ENCODE assay signal across 16 cellular contexts in genomic region chr9:35716236-35716635, GRCh38. TPM values are rescaled to one million over a fixed set of nuclear protein-coding genes. Genes with fewer than 3 reads are reported as not detected.
DNase-seq lines count a peak whose midpoint lies in the region; ATAC-seq, FAIRE-seq and TF ChIP-seq lines count a peak whose summit lies in the region.
"Had no signal": no experiment of that assay in that cellular context is flagged by ENCODE, and none has a peak within 500 bp of the region (broad histone marks: within the 10 kb centered on the region; RNA-seq: fewer than 3 reads in every experiment).

No MANE protein-coding gene starts in this region.

- TF ChIP-seq POLR2A in HepG2 (IDR thresholded peaks at IDR 0.05; ENCODE audit: insufficient read depth in 1 of 2, low read depth in 2 of 2, low read length in 2 of 2): no peak
- TF ChIP-seq POLR2A in right lobe of liver (IDR thresholded peaks at IDR 0.05): no peak
- no peak for TF ChIP-seq POLR2A in H54 (IDR thresholded peaks at IDR 0.05; ENCODE audit: low read depth, low read length)
- no peak for TF ChIP-seq POLR2A in adrenal gland (IDR thresholded peaks at IDR 0.05)

- H3K27me3 Mint-ChIP-seq in astrocyte (ENCODE audit: low read depth, unreplicated experiment): no peaks in the 10 kb centered on the region
- peaks cover 0 to 5% (median 2%) of the 10 kb centered on the region in 3 donors for H3K27me3 Mint-ChIP-seq in immature natural killer cell (ENCODE audit: low read depth in 3 of 3)

- no peaks in the 10 kb centered on the region for H3K27me3 ChIP-seq in HepG2 (ENCODE audit: control insufficient read depth in 1 of 2, insufficient read depth in 2 of 2, low read length in 2 of 2)
- H3K27me3 ChIP-seq in right lobe of liver: no peaks in the 10 kb centered on the region
- no peaks in the 10 kb centered on the region for H3K27me3 ChIP-seq in astrocyte (ENCODE audit: insufficient read depth, low read length)
- H3K27me3 ChIP-seq in adrenal gland: no peaks in the 10 kb centered on the region
- H3K27me3 ChIP-seq: neural progenitor cell, spleen had no signal

- CTCF ChIA-PET in HepG2 (lab: Yijun Ruan, JAX; ENCODE audit: low intra/inter-chr PET ratio, low total read pairs): no interaction called here

- no peak overlapping the region for H3K4me2 ChIP-seq in HepG2 (ENCODE audit: low read depth, low read length)
- no peak overlapping the region for H3K4me2 ChIP-seq in astrocyte (ENCODE audit: low read length)
- H3K4me2 ChIP-seq: neural progenitor cell had no signal

- ATAC-seq in HepG2 (peak; percentile 29), right lobe of liver (no peak), GM21360 (IDR thresholded peaks at IDR 0.05; ENCODE audit: unreplicated experiment) (no peak)

- TF ChIP-seq EP300 in HepG2 (IDR thresholded peaks at IDR 0.05; ENCODE audit: low read depth in 2 of 2, low read length in 2 of 2) (no peak), HepG2 (CRISPR knock-in tag; IDR thresholded peaks at IDR 0.05; ENCODE audit: borderline replicate concordance) (no peak)

- H3K4me1 Mint-ChIP-seq in astrocyte (ENCODE audit: low read depth, unreplicated experiment): peaks cover 12% of the 10 kb centered on the region
- H3K4me1 Mint-ChIP-seq in immature natural killer cell: no peaks in the 10 kb centered on the region
- H3K4me1 Mint-ChIP-seq: neural progenitor cell had no signal

- no peaks in the 10 kb centered on the region for H3K4me1 ChIP-seq in HepG2 (ENCODE audit: insufficient read depth, low read length)
- H3K4me1 ChIP-seq in right lobe of liver: no peaks in the 10 kb centered on the region
- H3K4me1 ChIP-seq in astrocyte (ENCODE audit: insufficient read depth, low read length): no peaks in the 10 kb centered on the region
- H3K4me1 ChIP-seq in adrenal gland (replicated peaks in 1 of 2): no peaks in the 10 kb centered on the region
- H3K4me1 ChIP-seq: neural progenitor cell had no signal

- no peaks in the 10 kb centered on the region for H4K20me1 ChIP-seq in HepG2 (ENCODE audit: insufficient read depth, low read length)
- peaks cover 98% of the 10 kb centered on the region for H4K20me1 ChIP-seq in astrocyte (ENCODE audit: insufficient read depth, low read length)

- DNase-seq in HepG2 (ENCODE audit: low spot score) (no peak), right lobe of liver (no peak), astrocyte (ENCODE audit: low read depth) (no peak), immature natural killer cell (no peak), H54 (ENCODE audit: insufficient read length, low spot score) (no peak), adrenal gland (no peak), GM13977 (ENCODE audit: low spot score) (no peak)
- DNase-seq: activated CD4-positive, alpha-beta T cell treated with anti-CD3 and anti-CD28 coated beads, Interleukin-2, amount 50 U/mL, for 48 hours; activated naive CD4-positive, alpha-beta T cell; dermis blood vessel endothelial cell; GDM1; KG1; NCI-H2171; spleen had no signal

- no peak for FAIRE-seq in HepG2 (lab: Jason Lieb, UNC)
- no peak for FAIRE-seq in astrocyte (lab: Jason Lieb, UNC)
- FAIRE-seq in H54 (lab: Jason Lieb, UNC): no peak

- H3K36me3 Mint-ChIP-seq in astrocyte (ENCODE audit: low read depth, unreplicated experiment) (peaks cover 36% of the 10 kb centered on the region), immature natural killer cell (peaks cover 32 to 69% (median 35%) of the 10 kb centered on the region in 3 donors)

- H3K79me2 ChIP-seq in HepG2 (ENCODE audit: insufficient read depth, low read length) (no peaks in the 10 kb centered on the region), astrocyte (ENCODE audit: insufficient read depth, low read length) (peaks cover 85% of the 10 kb centered on the region)

- POLR2A ChIA-PET in HepG2 (lab: Yijun Ruan, JAX): interaction anchor here (1.9 kb wide), 1 partner anchor 11 kb away, joined by 9 read pairs; no protein-coding TSS in a partner anchor

- intact Hi-C loops in HepG2 (cut with micrococcal nuclease; ENCODE audit: unreplicated experiment) (no loop called here), right lobe of liver (cut with DNase I) (no loop called here), adrenal gland (cut with DNase I) (no loop called here)

- no peak overlapping the region for H3K4me3 ChIP-seq in HepG2 (replicated peaks in 1 of 3; ENCODE audit: insufficient read depth in 1 of 3, low read depth in 2 of 3, low read length in 3 of 3)
- H3K4me3 ChIP-seq in right lobe of liver: no peak overlapping the region
- H3K4me3 ChIP-seq in astrocyte (ENCODE audit: insufficient read depth, low read depth, low read length): no peak overlapping the region
- no peak overlapping the region for H3K4me3 ChIP-seq in adrenal gland
- H3K4me3 ChIP-seq: neural progenitor cell, spleen had no signal

- no TSS peak for BruUV-seq in HepG2 (replicated peaks; lab: Mats Ljungman, UMichigan)

- 98% methylated on average over 4 of the region's 4 CpGs for WGBS in HepG2 (ENCODE audit: low lambda C conversion rate)
- 50% methylated on average over 1 of the region's 4 CpGs for WGBS in right lobe of liver (ENCODE audit: insufficient coverage, low coverage, low lambda C conversion rate, missing lambda C conversion rate)
- WGBS in adrenal gland, 4 donors: 67 to 72% (median 70%) methylated on average over 4 of the region's 4 CpGs

- H3K9me3 ChIP-seq in HepG2 (ENCODE audit: low read length) (no peaks in the 10 kb centered on the region), right lobe of liver (no peaks in the 10 kb centered on the region), astrocyte (ENCODE audit: insufficient read depth, low read depth, low read length) (no peaks in the 10 kb centered on the region), adrenal gland (replicated peaks in 1 of 3) (no peaks in the 10 kb centered on the region)
- H3K9me3 ChIP-seq: spleen had no signal

- H2AFZ ChIP-seq in HepG2 (ENCODE audit: low read length) (no peak overlapping the region), astrocyte (ENCODE audit: low read depth, low read length) (no peak overlapping the region)
- H2AFZ ChIP-seq: neural progenitor cell had no signal

- no peak for TF ChIP-seq CTCF in HepG2 (CRISPR knock-in tag; IDR thresholded peaks at IDR 0.05)
- no peak for TF ChIP-seq CTCF in right lobe of liver (IDR thresholded peaks at IDR 0.05)
- TF ChIP-seq CTCF in astrocyte (IDR thresholded peaks at IDR 0.05; ENCODE audit: insufficient read depth, low read depth, low read length): no peak
- peak in 2 of 6 experiments; percentile 14 to 19 for TF ChIP-seq CTCF in adrenal gland (IDR thresholded peaks at IDR 0.05)
- TF ChIP-seq CTCF in GM13977 (IDR thresholded peaks at IDR 0.05; ENCODE audit: extremely low read depth, insufficient read depth, missing control alignments): no peak

- no peak overlapping the region for H3K9ac ChIP-seq in HepG2 (ENCODE audit: insufficient read depth, low read depth, low read length)
- H3K9ac ChIP-seq in astrocyte (ENCODE audit: low read length): no peak overlapping the region
- H3K9ac ChIP-seq: neural progenitor cell had no signal

- in situ Hi-C loops in HepG2 (cut with HindIII; ENCODE audit: extremely low pct_ligation_motif_present, low pct_unique_long_range_greater_than_20kb): no loop called here
- in situ Hi-C loops in GM13977 (cut with MboI; ENCODE audit: low pct_unique_long_range_greater_than_20kb, low sequenced_read_pairs, unreplicated experiment): no loop called here

- peak overlapping the region; percentile 54 for H3K4me3 Mint-ChIP-seq in astrocyte (ENCODE audit: unreplicated experiment)
- no peak overlapping the region for H3K4me3 Mint-ChIP-seq in immature natural killer cell
- H3K4me3 Mint-ChIP-seq: neural progenitor cell had no signal

- H3K9me3 Mint-ChIP-seq in astrocyte (ENCODE audit: unreplicated experiment): no peaks in the 10 kb centered on the region
- H3K9me3 Mint-ChIP-seq in immature natural killer cell: no peaks in the 10 kb centered on the region
- H3K9me3 Mint-ChIP-seq: neural progenitor cell had no signal

- no peak for TF ChIP-seq RAD21 in HepG2 (CRISPR knock-in tag; IDR thresholded peaks at IDR 0.05)

- H3K27ac Mint-ChIP-seq in astrocyte (ENCODE audit: unreplicated experiment) (peak overlapping the region; percentile 85), immature natural killer cell (peak overlapping the region in 5 of 6 donors; percentile 36 to 78 (median 74))
- H3K27ac Mint-ChIP-seq: neural progenitor cell had no signal

- no peak overlapping the region for H3K27ac ChIP-seq in HepG2 (ENCODE audit: extremely low read length, insufficient read depth, low read length)
- H3K27ac ChIP-seq in right lobe of liver: no peak overlapping the region
- no peak overlapping the region for H3K27ac ChIP-seq in astrocyte (ENCODE audit: low read depth, low read length)
- H3K27ac ChIP-seq in adrenal gland: no peak overlapping the region
- H3K27ac ChIP-seq: neural progenitor cell had no signal

- H3K36me3 ChIP-seq in HepG2 (replicated peaks in 1 of 2; ENCODE audit: control insufficient read depth in 1 of 2, insufficient read depth in 2 of 2, low read length in 2 of 2) (peaks cover 61 to 96% of the 10 kb centered on the region in 2 experiments), right lobe of liver (peaks cover 66 to 100% (median 83%) of the 10 kb centered on the region in 4 donors), astrocyte (ENCODE audit: insufficient read depth, low read length) (peaks cover 92% of the 10 kb centered on the region), adrenal gland (replicated peaks in 1 of 2) (peaks cover 0 to 100% of the 10 kb centered on the region in 2 donors)
- H3K36me3 ChIP-seq: neural progenitor cell had no signal

RNA-seq across cellular contexts. Expression of gene TLN1, which starts 15.8 kb away (rescaled TPM):
- total RNA-seq in HepG2 (2016; rRNA removed; fragmentation: Illumina TruSeq; extraction: Trizol): 51.8 and 53.7 TPM in 2 replicates
- total RNA-seq in HepG2 (2016; cell fraction: cytosol; rRNA removed; fragmentation: Illumina TruSeq; extraction: Trizol; ENCODE audit: low read depth): 5.4 and 5.6 TPM in 2 replicates
- 48.7 and 53.6 TPM in 2 replicates for total RNA-seq in HepG2 (2016; cell fraction: insoluble cytoplasmic fraction; rRNA removed; fragmentation: Illumina TruSeq; extraction: Trizol)
- total RNA-seq in HepG2 (2016; cell fraction: membrane; rRNA removed; fragmentation: Illumina TruSeq; extraction: Trizol): 16.4 and 17.1 TPM in 2 replicates
- 44.1 and 46.3 TPM in 2 replicates for total RNA-seq in HepG2 (2016; cell fraction: nucleus; rRNA removed; fragmentation: Illumina TruSeq; extraction: Trizol)
- polyA plus RNA-seq in HepG2 (2011; rRNA removed): 35.2 and 52.6 TPM in 2 replicates
- 26.4 and 37.0 TPM in 2 replicates for polyA plus RNA-seq in HepG2 (2011; cell fraction: cytosol; rRNA removed)
- polyA plus RNA-seq in HepG2 (2011; cell fraction: nucleus; rRNA removed): 60.2 and 61.4 TPM in 2 replicates
- polyA plus RNA-seq in HepG2 (2012): 37.0 and 57.6 TPM in 2 replicates
- 3.2 and 3.6 TPM in 2 replicates for polyA plus RNA-seq in HepG2 (2016; cell fraction: cytosol; fragmentation: Illumina TruSeq; extraction: Trizol; ENCODE audit: low read depth)
- polyA plus RNA-seq in HepG2 (2016; cell fraction: insoluble cytoplasmic fraction; fragmentation: Illumina TruSeq; extraction: Trizol; ENCODE audit: low read depth): 38.8 and 63.9 TPM in 2 replicates
- 5.7 and 8.6 TPM in 2 replicates for polyA plus RNA-seq in HepG2 (2016; cell fraction: membrane; fragmentation: Illumina TruSeq; extraction: Trizol; ENCODE audit: low read depth)
- polyA plus RNA-seq in HepG2 (2016; cell fraction: nucleus; fragmentation: Illumina TruSeq; extraction: Trizol; ENCODE audit: insufficient read depth, low read depth): 55.3 and 65.8 TPM in 2 replicates
- 166 and 414 TPM in 2 replicates for polyA minus RNA-seq in HepG2 (2011; rRNA and poly(A)+ RNA removed; ENCODE audit: low replicate concordance)
- 120 and 167 TPM in 2 replicates for polyA minus RNA-seq in HepG2 (2011; cell fraction: cytosol; rRNA and poly(A)+ RNA removed)
- polyA minus RNA-seq in HepG2 (2011; cell fraction: nucleus; rRNA and poly(A)+ RNA removed): 38.1 and 53.7 TPM in 2 replicates
- 100 to 1,000 TPM; 103 to 168 (median 128) TPM for total RNA-seq in right lobe of liver
- 518 and 525 TPM in 2 replicates for total RNA-seq in astrocyte
- polyA plus RNA-seq in immature natural killer cell: 100 to 1,000 TPM in 1 of 3 donors, 10 to 100 TPM in 2; 21.4 to 260 (median 61.5) TPM
- 100 to 1,000 TPM; 269 to 565 (median 372) TPM for total RNA-seq in adrenal gland
- 100 to 1,000 TPM; 165 to 232 (median 178) TPM for polyA plus RNA-seq in adrenal gland

RNA-seq across cellular contexts. Expression of gene CREB3, which starts 16.2 kb away (rescaled TPM):
- total RNA-seq in HepG2 (2016; rRNA removed; fragmentation: Illumina TruSeq; extraction: Trizol): 32.2 and 34.2 TPM in 2 replicates
- total RNA-seq in HepG2 (2016; cell fraction: cytosol; rRNA removed; fragmentation: Illumina TruSeq; extraction: Trizol; ENCODE audit: low read depth): 16.4 and 24.8 TPM in 2 replicates
- 35.0 and 35.4 TPM in 2 replicates for total RNA-seq in HepG2 (2016; cell fraction: insoluble cytoplasmic fraction; rRNA removed; fragmentation: Illumina TruSeq; extraction: Trizol)
- total RNA-seq in HepG2 (2016; cell fraction: membrane; rRNA removed; fragmentation: Illumina TruSeq; extraction: Trizol): 29.8 and 43.4 TPM in 2 replicates
- total RNA-seq in HepG2 (2016; cell fraction: nucleus; rRNA removed; fragmentation: Illumina TruSeq; extraction: Trizol): 19.0 and 22.6 TPM in 2 replicates
- 11.1 and 13.5 TPM in 2 replicates for polyA plus RNA-seq in HepG2 (2011; rRNA removed)
- 12.6 and 15.2 TPM in 2 replicates for polyA plus RNA-seq in HepG2 (2011; cell fraction: cytosol; rRNA removed)
- polyA plus RNA-seq in HepG2 (2011; cell fraction: nucleus; rRNA removed): 15.5 and 16.6 TPM in 2 replicates
- 12.3 and 13.3 TPM in 2 replicates for polyA plus RNA-seq in HepG2 (2012)
- polyA plus RNA-seq in HepG2 (2016; cell fraction: cytosol; fragmentation: Illumina TruSeq; extraction: Trizol; ENCODE audit: low read depth): 16.3 and 25.4 TPM in 2 replicates
- polyA plus RNA-seq in HepG2 (2016; cell fraction: insoluble cytoplasmic fraction; fragmentation: Illumina TruSeq; extraction: Trizol; ENCODE audit: low read depth): 29.0 and 30.9 TPM in 2 replicates
- 26.7 and 33.7 TPM in 2 replicates for polyA plus RNA-seq in HepG2 (2016; cell fraction: membrane; fragmentation: Illumina TruSeq; extraction: Trizol; ENCODE audit: low read depth)
- polyA plus RNA-seq in HepG2 (2016; cell fraction: nucleus; fragmentation: Illumina TruSeq; extraction: Trizol; ENCODE audit: insufficient read depth, low read depth): 27.3 and 30.5 TPM in 2 replicates
- polyA minus RNA-seq in HepG2 (2011; rRNA and poly(A)+ RNA removed; ENCODE audit: low replicate concordance): 14.5 and 21.8 TPM in 2 replicates
- 5.1 and 6.9 TPM in 2 replicates for polyA minus RNA-seq in HepG2 (2011; cell fraction: cytosol; rRNA and poly(A)+ RNA removed)
- polyA minus RNA-seq in HepG2 (2011; cell fraction: nucleus; rRNA and poly(A)+ RNA removed): 9.9 and 11.1 TPM in 2 replicates
- total RNA-seq in right lobe of liver: 10 to 100 TPM; 12.1 to 35.2 (median 17.8) TPM
- 80.3 and 84.1 TPM in 2 replicates for total RNA-seq in astrocyte
- polyA plus RNA-seq in immature natural killer cell: 10 to 100 TPM; 47.8 to 59.3 (median 50.0) TPM
- 100 to 1,000 TPM in 1 of 8 donors, 10 to 100 TPM in 7; 47.0 to 142 (median 59.0) TPM for total RNA-seq in adrenal gland
- 100 to 1,000 TPM in 1 of 3 donors, 10 to 100 TPM in 2; 47.6 to 113 (median 52.0) TPM for polyA plus RNA-seq in adrenal gland

RNA-seq across cellular contexts. Expression of gene TPM2, which starts 26.5 kb away (rescaled TPM):
- 0.20 and 3.1 TPM in 2 replicates for total RNA-seq in HepG2 (2016; rRNA removed; fragmentation: Illumina TruSeq; extraction: Trizol)
- total RNA-seq in HepG2 (2016; cell fraction: cytosol; rRNA removed; fragmentation: Illumina TruSeq; extraction: Trizol; ENCODE audit: low read depth): 0.61 and 0.71 TPM in 2 replicates
- 0.25 and 3.2 TPM in 2 replicates for total RNA-seq in HepG2 (2016; cell fraction: insoluble cytoplasmic fraction; rRNA removed; fragmentation: Illumina TruSeq; extraction: Trizol)
- total RNA-seq in HepG2 (2016; cell fraction: membrane; rRNA removed; fragmentation: Illumina TruSeq; extraction: Trizol): 0.28 and 0.31 TPM in 2 replicates
- total RNA-seq in HepG2 (2016; cell fraction: nucleus; rRNA removed; fragmentation: Illumina TruSeq; extraction: Trizol): 2.5 and 3.7 TPM in 2 replicates
- 10.7 and 11.4 TPM in 2 replicates for polyA plus RNA-seq in HepG2 (2011; rRNA removed)
- 1.2 and 1.3 TPM in 2 replicates for polyA plus RNA-seq in HepG2 (2011; cell fraction: cytosol; rRNA removed)
- 178 and 189 TPM in 2 replicates for polyA plus RNA-seq in HepG2 (2011; cell fraction: nucleus; rRNA removed)
- 21.8 and 22.6 TPM in 2 replicates for polyA plus RNA-seq in HepG2 (2012)
- polyA plus RNA-seq in HepG2 (2016; cell fraction: cytosol; fragmentation: Illumina TruSeq; extraction: Trizol; ENCODE audit: low read depth): 0.17 and 0.26 TPM in 2 replicates
- polyA plus RNA-seq in HepG2 (2016; cell fraction: insoluble cytoplasmic fraction; fragmentation: Illumina TruSeq; extraction: Trizol; ENCODE audit: low read depth): 0.66 TPM in 2 replicates
- polyA plus RNA-seq in HepG2 (2016; cell fraction: membrane; fragmentation: Illumina TruSeq; extraction: Trizol; ENCODE audit: low read depth): 0.22 and 0.23 TPM in 2 replicates
- polyA plus RNA-seq in HepG2 (2016; cell fraction: nucleus; fragmentation: Illumina TruSeq; extraction: Trizol; ENCODE audit: insufficient read depth, low read depth): 23.2 and 23.6 TPM in 2 replicates
- polyA minus RNA-seq in HepG2 (2011; rRNA and poly(A)+ RNA removed; ENCODE audit: low replicate concordance): 1.2 and 49.0 TPM in 2 replicates
- 0.97 and 1.4 TPM in 2 replicates for polyA minus RNA-seq in HepG2 (2011; cell fraction: cytosol; rRNA and poly(A)+ RNA removed)
- 8.1 and 10.1 TPM in 2 replicates for polyA minus RNA-seq in HepG2 (2011; cell fraction: nucleus; rRNA and poly(A)+ RNA removed)
- 10 to 100 TPM in 4 of 6 experiments, 1 to 10 TPM in 2; 4.7 to 23.3 (median 12.4) TPM for total RNA-seq in right lobe of liver
- 1,947 and 2,001 TPM in 2 replicates for total RNA-seq in astrocyte
- polyA plus RNA-seq in immature natural killer cell: under 1 TPM in 1 of 3 donors, not detected in 2; 0.28 TPM
- total RNA-seq in adrenal gland: 100 to 1,000 TPM; 188 to 654 (median 359) TPM
- polyA plus RNA-seq in adrenal gland: 1,000 to 10,000 TPM in 2 of 3 donors, 100 to 1,000 TPM in 1; 462 to 1,472 (median 1,350) TPM

RNA-seq across cellular contexts. Expression of gene GBA2, which starts 32.8 kb away (rescaled TPM):
- total RNA-seq in HepG2 (2016; rRNA removed; fragmentation: Illumina TruSeq; extraction: Trizol) (24.4 and 37.5 TPM in 2 replicates), right lobe of liver (10 to 100 TPM; 29.5 to 53.7 (median 35.2) TPM), astrocyte (38.3 and 42.5 TPM in 2 replicates), adrenal gland (10 to 100 TPM; 28.5 to 74.5 (median 52.6) TPM)
- 11.1 and 11.7 TPM in 2 replicates for total RNA-seq in HepG2 (2016; cell fraction: cytosol; rRNA removed; fragmentation: Illumina TruSeq; extraction: Trizol; ENCODE audit: low read depth)
- total RNA-seq in HepG2 (2016; cell fraction: insoluble cytoplasmic fraction; rRNA removed; fragmentation: Illumina TruSeq; extraction: Trizol): 21.2 and 40.4 TPM in 2 replicates
- total RNA-seq in HepG2 (2016; cell fraction: membrane; rRNA removed; fragmentation: Illumina TruSeq; extraction: Trizol): 27.6 and 27.8 TPM in 2 replicates
- 70.2 and 71.7 TPM in 2 replicates for total RNA-seq in HepG2 (2016; cell fraction: nucleus; rRNA removed; fragmentation: Illumina TruSeq; extraction: Trizol)
- polyA plus RNA-seq in HepG2 (2011; rRNA removed) (86.1 and 96.9 TPM in 2 replicates), immature natural killer cell (10 to 100 TPM; 20.3 to 43.3 (median 37.4) TPM), adrenal gland (10 to 100 TPM; 42.4 to 84.8 (median 79.0) TPM)
- polyA plus RNA-seq in HepG2 (2011; cell fraction: cytosol; rRNA removed): 54.1 and 58.1 TPM in 2 replicates
- polyA plus RNA-seq in HepG2 (2011; cell fraction: nucleus; rRNA removed): 385 and 395 TPM in 2 replicates
- polyA plus RNA-seq in HepG2 (2012): 50.0 and 65.4 TPM in 2 replicates
- 10.5 and 11.2 TPM in 2 replicates for polyA plus RNA-seq in HepG2 (2016; cell fraction: cytosol; fragmentation: Illumina TruSeq; extraction: Trizol; ENCODE audit: low read depth)
- polyA plus RNA-seq in HepG2 (2016; cell fraction: insoluble cytoplasmic fraction; fragmentation: Illumina TruSeq; extraction: Trizol; ENCODE audit: low read depth): 21.6 and 24.7 TPM in 2 replicates
- 23.2 and 23.4 TPM in 2 replicates for polyA plus RNA-seq in HepG2 (2016; cell fraction: membrane; fragmentation: Illumina TruSeq; extraction: Trizol; ENCODE audit: low read depth)
- polyA plus RNA-seq in HepG2 (2016; cell fraction: nucleus; fragmentation: Illumina TruSeq; extraction: Trizol; ENCODE audit: insufficient read depth, low read depth): 145 and 166 TPM in 2 replicates
- polyA minus RNA-seq in HepG2 (2011; rRNA and poly(A)+ RNA removed; ENCODE audit: low replicate concordance): 62.6 and 136 TPM in 2 replicates
- 24.7 and 24.9 TPM in 2 replicates for polyA minus RNA-seq in HepG2 (2011; cell fraction: cytosol; rRNA and poly(A)+ RNA removed)
- polyA minus RNA-seq in HepG2 (2011; cell fraction: nucleus; rRNA and poly(A)+ RNA removed): 155 and 168 TPM in 2 replicates

RNA-seq across cellular contexts. Expression of gene RGP1, which starts 32.9 kb away (rescaled TPM):
- total RNA-seq in HepG2 (2016; rRNA removed; fragmentation: Illumina TruSeq; extraction: Trizol) (12.6 and 12.7 TPM in 2 replicates), right lobe of liver (10 to 100 TPM in 5 of 6 experiments, 1 to 10 TPM in 1; 9.5 to 13.0 (median 11.4) TPM), astrocyte (27.2 and 30.0 TPM in 2 replicates), adrenal gland (10 to 100 TPM; 17.1 to 41.2 (median 28.9) TPM)
- 1.6 and 1.9 TPM in 2 replicates for total RNA-seq in HepG2 (2016; cell fraction: cytosol; rRNA removed; fragmentation: Illumina TruSeq; extraction: Trizol; ENCODE audit: low read depth)
- 10.9 and 13.5 TPM in 2 replicates for total RNA-seq in HepG2 (2016; cell fraction: insoluble cytoplasmic fraction; rRNA removed; fragmentation: Illumina TruSeq; extraction: Trizol)
- 7.5 and 7.7 TPM in 2 replicates for total RNA-seq in HepG2 (2016; cell fraction: membrane; rRNA removed; fragmentation: Illumina TruSeq; extraction: Trizol)
- total RNA-seq in HepG2 (2016; cell fraction: nucleus; rRNA removed; fragmentation: Illumina TruSeq; extraction: Trizol): 9.8 and 10.7 TPM in 2 replicates
- polyA plus RNA-seq in HepG2 (2011; rRNA removed) (18.7 and 21.0 TPM in 2 replicates), immature natural killer cell (10 to 100 TPM in 1 of 3 donors, 1 to 10 TPM in 2; 5.4 to 10.6 (median 8.2) TPM), adrenal gland (10 to 100 TPM in 2 of 3 donors, 1 to 10 TPM in 1; 6.4 to 24.7 (median 13.5) TPM)
- polyA plus RNA-seq in HepG2 (2011; cell fraction: cytosol; rRNA removed): 13.4 and 13.5 TPM in 2 replicates
- 31.7 and 33.0 TPM in 2 replicates for polyA plus RNA-seq in HepG2 (2011; cell fraction: nucleus; rRNA removed)
- 10.9 TPM in 2 replicates for polyA plus RNA-seq in HepG2 (2012)
- polyA plus RNA-seq in HepG2 (2016; cell fraction: cytosol; fragmentation: Illumina TruSeq; extraction: Trizol; ENCODE audit: low read depth): 3.5 and 3.8 TPM in 2 replicates
- polyA plus RNA-seq in HepG2 (2016; cell fraction: insoluble cytoplasmic fraction; fragmentation: Illumina TruSeq; extraction: Trizol; ENCODE audit: low read depth): 9.5 and 11.3 TPM in 2 replicates
- polyA plus RNA-seq in HepG2 (2016; cell fraction: membrane; fragmentation: Illumina TruSeq; extraction: Trizol; ENCODE audit: low read depth): 5.6 TPM in 2 replicates
- polyA plus RNA-seq in HepG2 (2016; cell fraction: nucleus; fragmentation: Illumina TruSeq; extraction: Trizol; ENCODE audit: insufficient read depth, low read depth): 14.0 and 14.1 TPM in 2 replicates
- 32.1 and 35.8 TPM in 2 replicates for polyA minus RNA-seq in HepG2 (2011; rRNA and poly(A)+ RNA removed; ENCODE audit: low replicate concordance)
- polyA minus RNA-seq in HepG2 (2011; cell fraction: cytosol; rRNA and poly(A)+ RNA removed): 8.6 and 10.3 TPM in 2 replicates
- 13.1 and 16.8 TPM in 2 replicates for polyA minus RNA-seq in HepG2 (2011; cell fraction: nucleus; rRNA and poly(A)+ RNA removed)

Comparison
In these comparisons a context has a peak if more than half of its experiments do, and no peak if none do; other contexts are left out.
1. RNA of gene TPM2, which starts 26.5 kb away (total RNA-seq): 1,947 to 2,001 TPM in astrocyte and 188 to 654 TPM in adrenal gland; 4.7 to 23.3 TPM in right lobe of liver and 0.20 to 3.7 TPM in HepG2; every median in the first group is over 4 times any median in the second.